22 cellular contexts compared by ENCODE assay signal in genomic region chr9:73527521-73527920, GRCh38.
"Had no signal": no experiment of that assay in that cellular context is flagged by ENCODE, and none has a peak within 500 bp of the region (broad histone marks: within the 10 kb centered on the region; RNA-seq: fewer than 3 reads in every experiment).

No MANE protein-coding gene starts in this region.

- ATAC-seq: K562 had no signal

- H3K4me3 Mint-ChIP-seq: IgD-negative memory B cell had no signal

- H3K27me3 Mint-ChIP-seq: IgD-negative memory B cell had no signal

- DNase-seq: Kasumi-1, MM.1S, NCI-H1105 treated with DMSO at 0.1 percent for 48 hours, NCI-H1417 treated with DMSO at 0.1 percent for 48 hours, NCI-H146, NCI-H1694 treated with DMSO at 0.1 percent for 48 hours, NCI-H1930, NCI-H2081 treated with DMSO at 0.1 percent for 48 hours, NCI-H2171, NCI-H226, NCI-H446, NCI-H510A, NCI-H524 treated with DMSO at 0.1 percent for 48 hours, NCI-H69, NCI-H774, SHP77, SK-N-SH, SW 1271 had no signal

- H3K4me1 Mint-ChIP-seq: IgD-negative memory B cell had no signal

- H3K36me3 Mint-ChIP-seq: IgD-negative memory B cell had no signal

- H3K27ac ChIP-seq: KMS-11, RWPE1 had no signal

- H3K27ac Mint-ChIP-seq: IgD-negative memory B cell had no signal
